ENCODE assay signal across 17 cellular contexts in the genomic region with DNA sequence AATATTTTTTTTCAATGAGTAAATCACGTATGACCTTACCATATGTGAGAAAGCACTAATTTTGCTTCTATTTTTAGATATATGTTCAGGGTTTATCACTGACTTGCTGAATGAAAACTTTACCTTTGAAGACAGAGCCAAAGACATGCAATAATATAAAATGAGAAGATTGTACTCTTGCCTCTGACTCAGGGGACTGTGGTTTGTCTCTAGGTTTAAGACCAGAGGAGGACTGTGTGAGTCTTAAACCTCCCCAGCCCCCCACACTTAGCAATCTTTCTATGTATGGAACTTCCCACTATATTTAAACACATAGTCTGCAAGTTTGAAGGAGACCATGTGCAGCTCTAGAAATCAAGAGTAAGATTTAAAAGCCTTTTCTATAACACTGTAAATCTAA.
"Had no signal": no experiment of that assay in that cellular context is flagged by ENCODE, and none has a peak within 500 bp of the region (broad histone marks: within the 10 kb centered on the region; RNA-seq: fewer than 3 reads in every experiment).

No MANE protein-coding gene starts in this region.

- H3K27me3 ChIP-seq: ascending aorta, cardiac muscle cell, neural progenitor cell, stomach had no signal

- H3K4me1 ChIP-seq: ascending aorta, esophagus squamous epithelium, neural progenitor cell, parathyroid adenoma, uterus had no signal

- DNase-seq: activated CD4-positive, alpha-beta T cell treated with anti-CD3 and anti-CD28 coated beads, Interleukin-2, amount 50 U/mL, for 48 hours; activated CD4-positive, CD25-positive, alpha-beta regulatory T cell treated with anti-CD3 and anti-CD28 coated beads, Interleukin-2, amount 50 U/mL, for 72 hours; activated CD8-positive, alpha-beta memory T cell treated with anti-CD3 and anti-CD28 coated beads, Interleukin-2, amount 10 ng/mL, durations not matched to agents 7 days and 5 days; activated gamma-delta T cell treated with Interleukin-2 at 50 U/mL for 16 hours; activated T-cell treated with anti-CD3 and anti-CD28 coated beads, Interleukin-2, amount 50 U/mL, for 48 hours; esophagus squamous epithelium; left ventricle myocardium superior; midbrain; stimulated activated CD4-positive, alpha-beta T cell treated with anti-CD3 and anti-CD28 coated beads, Interleukin-4, amount 100 ng/mL, for 4 hours; stomach; uterus had no signal

- FAIRE-seq: frontal cortex had no signal

- H3K36me3 Mint-ChIP-seq: activated CD8-positive, alpha-beta memory T cell treated with anti-CD3 and anti-CD28 coated beads, Interleukin-2, amount 10 ng/mL, durations not matched to agents 7 days and 5 days; neural progenitor cell had no signal

- H3K27me3 Mint-ChIP-seq: activated CD8-positive, alpha-beta memory T cell treated with anti-CD3 and anti-CD28 coated beads, Interleukin-2, amount 10 ng/mL, durations not matched to agents 7 days and 5 days had no signal

- H3K9ac ChIP-seq: neural progenitor cell, parathyroid adenoma had no signal

- H3K4me2 ChIP-seq: neural progenitor cell had no signal

- H3K27ac ChIP-seq: ascending aorta, cardiac muscle cell, esophagus squamous epithelium, neural progenitor cell, parathyroid adenoma, stomach, thoracic aorta had no signal

- H2AFZ ChIP-seq: neural progenitor cell, parathyroid adenoma had no signal

- H3K4me1 Mint-ChIP-seq: activated CD8-positive, alpha-beta memory T cell treated with anti-CD3 and anti-CD28 coated beads, Interleukin-2, amount 10 ng/mL, durations not matched to agents 7 days and 5 days had no signal

- H3K79me2 ChIP-seq: parathyroid adenoma had no signal

- H3K4me3 ChIP-seq: ascending aorta, cardiac muscle cell, esophagus squamous epithelium, neural progenitor cell, stomach, thoracic aorta had no signal

- H3K27ac Mint-ChIP-seq: activated CD8-positive, alpha-beta memory T cell treated with anti-CD3 and anti-CD28 coated beads, Interleukin-2, amount 10 ng/mL, durations not matched to agents 7 days and 5 days; neural progenitor cell had no signal

- H3K4me3 Mint-ChIP-seq: activated CD8-positive, alpha-beta memory T cell treated with anti-CD3 and anti-CD28 coated beads, Interleukin-2, amount 10 ng/mL, durations not matched to agents 7 days and 5 days; neural progenitor cell had no signal

- ATAC-seq: activated CD8-positive, alpha-beta memory T cell treated with anti-CD3 and anti-CD28 coated beads, Interleukin-2, amount 10 ng/mL, durations not matched to agents 7 days and 5 days; left ventricle myocardium superior had no signal

- H3K9me3 Mint-ChIP-seq: neural progenitor cell had no signal

- H3K36me3 ChIP-seq: ascending aorta, cardiac muscle cell, esophagus squamous epithelium, neural progenitor cell, stomach, thoracic aorta, uterus had no signal

- H3K9me3 ChIP-seq: ascending aorta, esophagus squamous epithelium, stomach, thoracic aorta, uterus had no signal
